36 cellular contexts compared by ENCODE assay signal in the genomic region with DNA sequence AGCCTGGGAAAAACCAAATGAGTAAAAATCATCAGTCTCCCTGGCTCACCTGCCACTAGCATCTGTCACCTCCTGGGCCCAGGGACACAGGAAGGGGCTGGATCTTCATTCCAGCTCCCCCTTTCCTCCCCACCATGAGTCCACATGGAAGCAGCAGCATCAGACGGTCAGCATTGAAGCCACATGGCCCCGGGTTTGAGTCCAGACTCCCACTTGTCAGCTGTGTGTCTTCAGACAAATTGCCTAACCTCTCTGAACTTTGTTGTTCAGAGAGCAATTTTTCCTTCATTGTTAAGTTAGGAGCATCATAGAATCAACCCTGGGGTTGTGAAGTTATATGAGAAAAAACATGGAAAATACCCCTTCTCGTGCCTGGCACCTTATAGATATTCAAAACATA. TPM values are rescaled to one million over a fixed set of nuclear protein-coding genes. Genes with fewer than 3 reads are reported as not detected.
"Had no signal": no experiment of that assay in that cellular context is flagged by ENCODE, and none has a peak within 500 bp of the region (broad histone marks: within the 10 kb centered on the region; RNA-seq: fewer than 3 reads in every experiment).

No MANE protein-coding gene starts in this region.

- H3K9me3 ChIP-seq: ascending aorta, breast epithelium, esophagus muscularis mucosa, gastrocnemius medialis, heart left ventricle had no signal

- H3K27me3 Mint-ChIP-seq: brain had no signal

- DNase-seq: activated CD4-positive, alpha-beta memory T cell treated with anti-CD3 and anti-CD28 coated beads, Interleukin-2, amount 10 ng/mL, durations not matched to agents 7 days and 5 days; activated CD4-positive, alpha-beta T cell treated with anti-CD3 and anti-CD28 coated beads for 1 hour; activated CD4-positive, alpha-beta T cell treated with anti-CD3 and anti-CD28 coated beads for 4 hours; activated CD4-positive, alpha-beta T cell treated with anti-CD3 and anti-CD28 coated beads, Interleukin-2, amount 10 ng/mL, durations not matched to agents 7 days and 5 days; activated CD4-positive, alpha-beta T cell treated with anti-CD3 and anti-CD28 coated beads, Interleukin-2, amount 50 U/mL, for 4 hours; activated CD8-positive, alpha-beta memory T cell treated with anti-CD3 and anti-CD28 coated beads, Interleukin-2, amount 50 U/mL, for 48 hours; activated gamma-delta T cell; activated naive CD4-positive, alpha-beta T cell; activated naive CD4-positive, alpha-beta T cell treated with anti-CD3 and anti-CD28 coated beads, Interleukin-2, amount 10 ng/mL, durations not matched to agents 7 days and 5 days; activated naive CD8-positive, alpha-beta T cell treated with anti-CD3 and anti-CD28 coated beads, Interleukin-2, amount 10 ng/mL, durations not matched to agents 7 days and 5 days; activated T-cell treated with anti-CD3 and anti-CD28 coated beads for 4 hours; activated T-cell treated with anti-CD3 and anti-CD28 coated beads, Interleukin-2, amount 50 U/mL, for 24 hours; cortex of kidney; effector CD4-positive, alpha-beta T cell; effector memory CD8-positive, alpha-beta T cell; erythroblast; glutamatergic neuron; T-helper 9 cell had no signal

- H3K4me3 Mint-ChIP-seq: activated CD4-positive, alpha-beta memory T cell treated with anti-CD3 and anti-CD28 coated beads, Interleukin-2, amount 10 ng/mL, durations not matched to agents 7 days and 5 days; activated CD4-positive, alpha-beta T cell treated with anti-CD3 and anti-CD28 coated beads, Interleukin-2, amount 10 ng/mL, durations not matched to agents 7 days and 5 days; activated naive CD4-positive, alpha-beta T cell treated with anti-CD3 and anti-CD28 coated beads, Interleukin-2, amount 10 ng/mL, durations not matched to agents 7 days and 5 days; activated naive CD8-positive, alpha-beta T cell treated with anti-CD3 and anti-CD28 coated beads, Interleukin-2, amount 10 ng/mL, durations not matched to agents 7 days and 5 days; activated T-cell treated with anti-CD3 and anti-CD28 coated beads, Interleukin-2, amount 50 U/mL, for 24 hours; activated T-cell treated with anti-CD3 and anti-CD28 coated beads, Interleukin-2, amount 50 U/mL, for 72 hours; brain; central memory CD8-positive, alpha-beta T cell; effector memory CD8-positive, alpha-beta T cell; T-helper 1 cell treated with Interleukin-12 subunit alpha and Interleukin-12 subunit beta and Interleukin-4 antibody, amounts not matched to agents 30 μg/mL and 1 μg/mL, for 36 hours; WTC11 had no signal

- H3K36me3 ChIP-seq: ascending aorta, breast epithelium, cardiac muscle cell, esophagus muscularis mucosa, gastrocnemius medialis, heart left ventricle had no signal

- H3K27ac ChIP-seq: ascending aorta, cardiac muscle cell, esophagus muscularis mucosa, foreskin keratinocyte, heart left ventricle, VCaP had no signal

- H3K27ac Mint-ChIP-seq: activated CD4-positive, alpha-beta memory T cell treated with anti-CD3 and anti-CD28 coated beads, Interleukin-2, amount 10 ng/mL, durations not matched to agents 7 days and 5 days; activated CD4-positive, alpha-beta T cell treated with anti-CD3 and anti-CD28 coated beads, Interleukin-2, amount 10 ng/mL, durations not matched to agents 7 days and 5 days; activated naive CD4-positive, alpha-beta T cell treated with anti-CD3 and anti-CD28 coated beads, Interleukin-2, amount 10 ng/mL, durations not matched to agents 7 days and 5 days; activated naive CD4-positive, alpha-beta T cell treated with anti-CD3 and anti-CD28 coated beads, Interleukin-2, amount 50 U/mL, for 72 hours; activated naive CD8-positive, alpha-beta T cell treated with anti-CD3 and anti-CD28 coated beads, Interleukin-2, amount 10 ng/mL, durations not matched to agents 7 days and 5 days; activated T-cell treated with anti-CD3 and anti-CD28 coated beads, Interleukin-2, amount 50 U/mL, for 24 hours; activated T-cell treated with anti-CD3 and anti-CD28 coated beads, Interleukin-2, amount 50 U/mL, for 72 hours; effector memory CD8-positive, alpha-beta T cell; T-helper 1 cell treated with Interleukin-12 subunit alpha and Interleukin-12 subunit beta and Interleukin-4 antibody, amounts not matched to agents 30 μg/mL and 1 μg/mL, for 36 hours; WTC11 had no signal

- H3K4me3 ChIP-seq: ascending aorta, breast epithelium, cardiac muscle cell, esophagus muscularis mucosa, gastrocnemius medialis, heart left ventricle had no signal

- H3K27me3 ChIP-seq: ascending aorta, cardiac muscle cell, gastrocnemius medialis had no signal

- ATAC-seq: activated naive CD4-positive, alpha-beta T cell treated with anti-CD3 and anti-CD28 coated beads, Interleukin-2, amount 50 U/mL, for 72 hours; effector memory CD8-positive, alpha-beta T cell had no signal

- H3K9me3 Mint-ChIP-seq: activated CD4-positive, alpha-beta memory T cell treated with anti-CD3 and anti-CD28 coated beads, Interleukin-2, amount 10 ng/mL, durations not matched to agents 7 days and 5 days; activated CD4-positive, alpha-beta T cell treated with anti-CD3 and anti-CD28 coated beads, Interleukin-2, amount 10 ng/mL, durations not matched to agents 7 days and 5 days; activated naive CD4-positive, alpha-beta T cell treated with anti-CD3 and anti-CD28 coated beads, Interleukin-2, amount 10 ng/mL, durations not matched to agents 7 days and 5 days; activated naive CD4-positive, alpha-beta T cell treated with anti-CD3 and anti-CD28 coated beads, Interleukin-2, amount 50 U/mL, for 72 hours; activated naive CD8-positive, alpha-beta T cell treated with anti-CD3 and anti-CD28 coated beads, Interleukin-2, amount 10 ng/mL, durations not matched to agents 7 days and 5 days; activated T-cell treated with anti-CD3 and anti-CD28 coated beads, Interleukin-2, amount 50 U/mL, for 24 hours; activated T-cell treated with anti-CD3 and anti-CD28 coated beads, Interleukin-2, amount 50 U/mL, for 72 hours; central memory CD8-positive, alpha-beta T cell; effector memory CD8-positive, alpha-beta T cell; T-helper 1 cell treated with Interleukin-12 subunit alpha and Interleukin-12 subunit beta and Interleukin-4 antibody, amounts not matched to agents 30 μg/mL and 1 μg/mL, for 36 hours; WTC11 had no signal

- H3K4me1 Mint-ChIP-seq: activated CD4-positive, alpha-beta memory T cell treated with anti-CD3 and anti-CD28 coated beads, Interleukin-2, amount 10 ng/mL, durations not matched to agents 7 days and 5 days; activated CD4-positive, alpha-beta T cell treated with anti-CD3 and anti-CD28 coated beads, Interleukin-2, amount 10 ng/mL, durations not matched to agents 7 days and 5 days; activated naive CD4-positive, alpha-beta T cell treated with anti-CD3 and anti-CD28 coated beads, Interleukin-2, amount 10 ng/mL, durations not matched to agents 7 days and 5 days had no signal

- H3K4me1 ChIP-seq: ascending aorta had no signal

- FAIRE-seq: colon, TTC549 had no signal

RNA-seq across cellular contexts. Expression of gene CACNG4, which starts 10.7 kb away (rescaled TPM):
- total RNA-seq: activated CD4-positive, alpha-beta memory T cell treated with anti-CD3 and anti-CD28 coated beads, Interleukin-2, amount 10 ng/mL, durations not matched to agents 7 days and 5 days; activated CD4-positive, alpha-beta T cell treated with anti-CD3 and anti-CD28 coated beads, Interleukin-2, amount 10 ng/mL, durations not matched to agents 7 days and 5 days; activated naive CD4-positive, alpha-beta T cell treated with anti-CD3 and anti-CD28 coated beads, Interleukin-2, amount 50 U/mL, for 72 hours; activated naive CD8-positive, alpha-beta T cell treated with anti-CD3 and anti-CD28 coated beads, Interleukin-2, amount 10 ng/mL, durations not matched to agents 7 days and 5 days; activated T-cell treated with anti-CD3 and anti-CD28 coated beads, Interleukin-2, amount 50 U/mL, for 72 hours; ascending aorta; dermis blood vessel endothelial cell; gastrocnemius medialis; T-helper 2 cell treated with Interferon-gamma antibody and Interleukin-4, amounts not matched to agents 100 ng/mL and 5 ng/mL, for 36 hours had no signal
